10 cellular contexts compared by ENCODE assay signal in the genomic region with DNA sequence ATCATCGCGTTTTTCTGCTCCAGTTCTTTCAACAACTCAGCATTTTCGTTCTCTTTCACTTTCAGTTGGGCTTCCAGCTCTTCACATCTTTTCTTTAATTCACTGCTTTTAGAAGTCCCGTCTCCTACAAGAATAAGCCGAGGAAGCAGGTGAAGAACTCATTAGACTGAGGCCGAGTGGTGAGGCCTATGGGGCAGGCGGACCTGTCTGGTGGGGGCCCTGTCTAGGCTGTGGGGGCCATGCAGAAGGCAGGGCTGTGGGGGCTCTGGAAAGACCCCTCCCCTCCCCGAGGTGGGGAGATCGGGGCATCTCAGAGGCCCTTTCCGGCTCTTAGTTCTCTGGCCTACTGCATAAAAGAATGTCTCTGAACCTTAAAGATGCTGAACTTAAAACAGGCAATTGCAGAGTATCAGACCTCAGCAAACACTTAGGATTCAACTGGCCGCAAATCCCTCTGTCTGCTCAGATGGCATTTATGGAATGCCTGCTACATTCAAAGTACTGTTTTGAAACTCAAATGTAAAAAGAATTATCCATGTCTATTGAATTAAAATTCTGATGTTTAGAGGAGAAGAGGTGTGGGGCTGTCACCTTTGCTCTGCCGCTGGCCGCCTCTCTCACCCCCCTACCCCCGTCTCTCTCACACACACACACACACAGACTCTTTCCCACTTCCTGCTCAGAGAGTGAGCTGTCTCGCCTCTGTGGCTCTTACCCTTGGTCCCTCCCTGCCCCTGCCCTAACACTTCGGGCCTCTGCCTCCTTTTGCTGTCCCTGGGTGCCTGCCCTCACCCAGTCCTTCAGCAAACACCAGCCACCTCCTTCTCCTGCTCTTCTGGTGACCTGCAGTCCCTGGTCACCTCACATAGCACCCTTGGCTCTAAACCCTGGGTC. TPM values are rescaled to one million over a fixed set of nuclear protein-coding genes. Genes with fewer than 3 reads are reported as not detected.
DNase-seq lines count a peak whose midpoint lies in the region; ATAC-seq and TF ChIP-seq lines count a peak whose summit lies in the region.
"Had no signal": no experiment of that assay in that cellular context is flagged by ENCODE, and none has a peak within 500 bp of the region (broad histone marks: within the 10 kb centered on the region; RNA-seq: fewer than 3 reads in every experiment).

No MANE protein-coding gene starts in this region.

- DNase-seq in HK-2 (ENCODE audit: unreplicated experiment): peak; percentile 21
- peak; percentile 65 for DNase-seq in activated CD8-positive, alpha-beta memory T cell treated with anti-CD3 and anti-CD28 coated beads, Interleukin-2, amount 50 U/mL, for 48 hours
- DNase-seq in glomerular visceral epithelial cell (ENCODE audit: extremely low spot score): peak; percentile 17
- peak; percentile 19 to 32 for DNase-seq in stimulated activated CD8-positive, alpha-beta memory T cell treated with anti-CD3 and anti-CD28 coated beads, Interleukin-4, amount 100 ng/mL, for 4 hours (ENCODE audit: low read depth in 2 of 2, low spot score in 1 of 2)
- no peak for DNase-seq in prostate gland (ENCODE audit: low spot score)
- DNase-seq: pancreas, SIG-M5 had no signal

- no peaks in the 10 kb centered on the region for H3K4me1 ChIP-seq in prostate gland (replicated peaks)
- H3K4me1 ChIP-seq: pancreas had no signal

- H3K9me3 ChIP-seq in prostate gland: no peaks in the 10 kb centered on the region
- H3K9me3 ChIP-seq: pancreas had no signal

- no peak for TF ChIP-seq CTCF in prostate gland (IDR thresholded peaks at IDR 0.05)

- 78% methylated on average over 16 of the region's 16 CpGs for WGBS in prostate gland

- no peaks in the 10 kb centered on the region for H3K27me3 ChIP-seq in prostate gland (replicated peaks; ENCODE audit: insufficient read depth)
- H3K27me3 ChIP-seq: pancreas had no signal

- ATAC-seq in HG03432 (IDR thresholded peaks at IDR 0.05; ENCODE audit: unreplicated experiment) (no peak), GM21381 (IDR thresholded peaks at IDR 0.05; ENCODE audit: unreplicated experiment) (no peak), GM19328 (IDR thresholded peaks at IDR 0.05; ENCODE audit: unreplicated experiment) (no peak)

- no peak overlapping the region for H3K4me3 ChIP-seq in prostate gland
- H3K4me3 ChIP-seq: pancreas had no signal

- no peak overlapping the region for H3K27ac ChIP-seq in prostate gland
- H3K27ac ChIP-seq: pancreas had no signal

- TF ChIP-seq POLR2A in prostate gland (IDR thresholded peaks at IDR 0.05): no peak

- intact Hi-C loops in prostate gland (cut with DNase I): no loop called here

- H3K36me3 ChIP-seq in prostate gland: no peaks in the 10 kb centered on the region

RNA-seq across cellular contexts. Expression of a gene that starts 34.7 kb away (rescaled TPM):
- 10 to 100 TPM; 22.4 to 42.9 TPM for total RNA-seq in prostate gland

RNA-seq across cellular contexts. Expression of a gene that starts 35.1 kb away (rescaled TPM):
- 10 to 100 TPM; 59.4 to 70.5 TPM for total RNA-seq in prostate gland
